Comparison of ENCODE assay signal across 8 cellular contexts in genomic region chr7:73707045-73707631, GRCh38. TPM values are rescaled to one million over a fixed set of nuclear protein-coding genes. Genes with fewer than 3 reads are reported as not detected.
A peak's percentile ranks its signal among the peaks of the same experiment; 100 is the strongest.
DNase-seq lines count a peak whose midpoint lies in the region; ATAC-seq and TF ChIP-seq lines count a peak whose summit lies in the region.

No MANE protein-coding gene starts in this region.

- no peaks in the 10 kb centered on the region for H3K36me3 ChIP-seq in prostate gland
- H3K36me3 ChIP-seq in gastrocnemius medialis, result peaks cover 0 to 7% of the 10 kb centered on the region in 2 donors

- peaks cover 2% of the 10 kb centered on the region for H3K27me3 Mint-ChIP-seq in brain

- H3K9me3 ChIP-seq in prostate gland (no peaks in the 10 kb centered on the region), gastrocnemius medialis (no peaks in the 10 kb centered on the region)

- 50% methylated on average over 15 of the region's 15 CpGs for WGBS in prostate gland

- no peaks in the 10 kb centered on the region for H3K27me3 ChIP-seq in prostate gland (replicated peaks; ENCODE audit: insufficient read depth)
- H3K27me3 ChIP-seq in gastrocnemius medialis, result no peaks in the 10 kb centered on the region

- peaks cover 47% of the 10 kb centered on the region for H3K4me1 Mint-ChIP-seq in brain

- peaks cover 6% of the 10 kb centered on the region for H3K4me1 ChIP-seq in prostate gland (replicated peaks)
- no peaks in the 10 kb centered on the region for H3K4me1 ChIP-seq in gastrocnemius medialis

- no peak overlapping the region for H3K4me3 Mint-ChIP-seq in brain

- H3K27ac ChIP-seq in prostate gland (no peak overlapping the region), gastrocnemius medialis (no peak overlapping the region)

- in situ Hi-C loops in GM13976 (cut with MboI; ENCODE audit: low sequenced_read_pairs, unreplicated experiment), result no loop called here
- in situ Hi-C loops in gastrocnemius medialis (cut with MboI; ENCODE audit: low sequenced_read_pairs in 4 of 4), result no loop called here

- TF ChIP-seq CTCF in GM13976 (IDR thresholded peaks at IDR 0.05; ENCODE audit: borderline replicate concordance, control extremely low read depth, extremely low read depth, insufficient read depth, missing control alignments) (no peak), brain (conservative IDR thresholded peaks at IDR 0.05) (no peak), prostate gland (IDR thresholded peaks at IDR 0.05) (no peak), gastrocnemius medialis (IDR thresholded peaks at IDR 0.05 in 4 of 5, conservative IDR thresholded peaks at IDR 0.05 in 1 of 5) (no peak)

- H3K36me3 Mint-ChIP-seq in brain, result peaks cover 8% of the 10 kb centered on the region

- no peaks in the 10 kb centered on the region for H3K9me3 Mint-ChIP-seq in brain

- DNase-seq in GM13976 (ENCODE audit: low spot score) (peak; percentile 28), NCI-H345 (lab: John Stamatoyannopoulos, UW) (peak; percentile 76), prostate gland (ENCODE audit: low spot score) (peak; percentile 73), NCI-H526 treated with DMSO at 0.1 percent for 48 hours (lab: John Stamatoyannopoulos, UW) (no peak), gastrocnemius medialis (no peak), RKO (ENCODE audit: low spot score) (no peak)

- intact Hi-C loops in prostate gland (cut with DNase I) (no loop called here), gastrocnemius medialis (cut with DNase I; ENCODE audit: low total_unique reads) (no loop called here)

- no peak overlapping the region for H3K4me3 ChIP-seq in prostate gland
- H3K4me3 ChIP-seq in gastrocnemius medialis, result no peak overlapping the region

- no peak for ATAC-seq in HG02870 (IDR thresholded peaks at IDR 0.05; ENCODE audit: unreplicated experiment)
- no peak for ATAC-seq in gastrocnemius medialis

- TF ChIP-seq POLR2A in prostate gland (IDR thresholded peaks at IDR 0.05) (peak; percentile 26), gastrocnemius medialis (IDR thresholded peaks at IDR 0.05) (no peak)

- peak overlapping the region in 3 of 5 experiments; percentile 84 to 94 (median 88) for H3K27ac Mint-ChIP-seq in brain

RNA-seq across cellular contexts. Expression of gene STX1A, which starts 12.3 kb away (rescaled TPM):
- 68.5 TPM for polyA plus RNA-seq in brain (ENCODE audit: insufficient read depth, low read depth, low replicate concordance)
- total RNA-seq in prostate gland (10 to 100 TPM in 1 of 2 donors, 1 to 10 TPM in 1; 6.8 to 15.3 TPM), gastrocnemius medialis (1 to 10 TPM in 3 of 4 donors, under 1 TPM in 1; 0.83 to 8.1 (median 3.2) TPM)

RNA-seq across cellular contexts. Expression of gene BUD23, which starts 23.7 kb away (rescaled TPM):
- polyA plus RNA-seq in brain (ENCODE audit: insufficient read depth, low read depth, low replicate concordance), result 72.8 TPM
- total RNA-seq in prostate gland (100 to 1,000 TPM in 1 of 2 donors, 10 to 100 TPM in 1; 72.3 to 196 TPM), gastrocnemius medialis (100 to 1,000 TPM in 3 of 4 donors, 10 to 100 TPM in 1; 83.9 to 128 (median 114) TPM)

RNA-seq across cellular contexts. Expression of gene DNAJC30, which starts 23.9 kb away (rescaled TPM):
- 10.5 TPM for polyA plus RNA-seq in brain (ENCODE audit: insufficient read depth, low read depth, low replicate concordance)
- 10 to 100 TPM; 16.3 to 16.8 TPM for total RNA-seq in prostate gland
- 10 to 100 TPM in 1 of 4 donors, 1 to 10 TPM in 3; 3.9 to 10.5 (median 5.6) TPM for total RNA-seq in gastrocnemius medialis

RNA-seq across cellular contexts. Expression of gene ABHD11, which starts 31.5 kb away (rescaled TPM):
- polyA plus RNA-seq in brain (ENCODE audit: insufficient read depth, low read depth, low replicate concordance), result 34.4 TPM
- total RNA-seq in prostate gland (10 to 100 TPM; 55.2 to 87.8 TPM), gastrocnemius medialis (1 to 10 TPM; 3.2 to 9.4 (median 7.6) TPM)

RNA-seq across cellular contexts. Expression of gene VPS37D, which starts 39.5 kb away (rescaled TPM):
- polyA plus RNA-seq in brain (ENCODE audit: insufficient read depth, low read depth, low replicate concordance), result 20.4 TPM
- total RNA-seq in prostate gland (10 to 100 TPM in 1 of 2 donors, 1 to 10 TPM in 1; 6.0 to 19.5 TPM), gastrocnemius medialis (1 to 10 TPM in 2 of 4 donors, under 1 TPM in 2; 0.64 to 2.5 (median 1.4) TPM)

Comparison
In these comparisons a context has a peak if more than half of its experiments do, and no peak if none do; other contexts are left out.
1. DNase-seq: peak in GM13976 (single experiment), NCI-H345 (single experiment) and prostate gland (single experiment); none in NCI-H526 treated with DMSO at 0.1 percent for 48 hours (single experiment), gastrocnemius medialis (0 of 2) and RKO (single experiment).